Comparison of ENCODE assay signal across 8 cellular contexts in genomic region chr13:42377640-42378382, GRCh38.
DNase-seq lines count a peak whose midpoint lies in the region; ATAC-seq, FAIRE-seq and TF ChIP-seq lines count a peak whose summit lies in the region.

No MANE protein-coding gene starts in this region.

- 43 to 61% methylated on average over 4 of the region's 4 CpGs for WGBS in tibial nerve, 2 donors

- H3K36me3 Mint-ChIP-seq in stimulated activated effector memory CD8-positive, alpha-beta T cell treated with anti-CD3 and anti-CD28 coated beads, Interleukin-12 subunit alpha, Interleukin-12 subunit beta, amount 100 ng/mL, for 72 hours = peaks cover 7% of the 10 kb centered on the region

- peak; percentile 78 for ATAC-seq in HG03159 (IDR thresholded peaks at IDR 0.05; ENCODE audit: unreplicated experiment)
- peak; percentile 90 for ATAC-seq in stimulated activated effector memory CD8-positive, alpha-beta T cell treated with anti-CD3 and anti-CD28 coated beads, Interleukin-12 subunit alpha, Interleukin-12 subunit beta, amount 100 ng/mL, for 72 hours

- H3K27ac ChIP-seq in tibial artery = no peak overlapping the region
- no peak overlapping the region for H3K27ac ChIP-seq in tibial nerve

- no peaks in the 10 kb centered on the region for H3K9me3 ChIP-seq in tibial artery
- peaks cover 0 to 11% (median 0%) of the 10 kb centered on the region in 4 donors for H3K9me3 ChIP-seq in tibial nerve

- peak; percentile 73 for DNase-seq in CD1c-positive myeloid dendritic cell (ENCODE audit: extremely low spot score)
- peak; percentile 42 for DNase-seq in GM19239 (ENCODE audit: insufficient read length, low spot score)
- peak; percentile 72 for DNase-seq in SKM-1 treated with dmso at 0.1 percent for 144 hours (lab: John Stamatoyannopoulos, UW; ENCODE audit: unreplicated experiment)
- DNase-seq in stimulated activated effector memory CD8-positive, alpha-beta T cell treated with anti-CD3 and anti-CD28 coated beads, Interleukin-12 subunit alpha, Interleukin-12 subunit beta, amount 100 ng/mL, for 72 hours (ENCODE audit: low spot score in 2 of 2) = peak; percentile 27 to 78
- DNase-seq in tibial artery = no peak
- no peak for DNase-seq in DMS79 (lab: John Stamatoyannopoulos, UW)
- no peak for DNase-seq in tibial nerve (ENCODE audit: low spot score in 2 of 2)

- H3K4me3 ChIP-seq in tibial artery = no peak overlapping the region
- no peak overlapping the region for H3K4me3 ChIP-seq in tibial nerve

- H3K9me3 Mint-ChIP-seq in stimulated activated effector memory CD8-positive, alpha-beta T cell treated with anti-CD3 and anti-CD28 coated beads, Interleukin-12 subunit alpha, Interleukin-12 subunit beta, amount 100 ng/mL, for 72 hours = peaks cover 4% of the 10 kb centered on the region

- H3K27me3 ChIP-seq in tibial artery = no peaks in the 10 kb centered on the region
- no peaks in the 10 kb centered on the region for H3K27me3 ChIP-seq in tibial nerve

- intact Hi-C loops in tibial artery (cut with DNase I; ENCODE audit: low total_unique reads) = no loop called here

- TF ChIP-seq POLR2A in tibial nerve (IDR thresholded peaks at IDR 0.05) = no peak

- TF ChIP-seq CTCF in tibial artery (IDR thresholded peaks at IDR 0.05) = no peak
- TF ChIP-seq CTCF in tibial nerve (IDR thresholded peaks at IDR 0.05) = no peak

- H3K36me3 ChIP-seq in tibial artery (no peaks in the 10 kb centered on the region), tibial nerve (no peaks in the 10 kb centered on the region)

- H3K4me1 ChIP-seq in tibial artery (no peaks in the 10 kb centered on the region), tibial nerve (no peaks in the 10 kb centered on the region)

- peaks cover 34% of the 10 kb centered on the region for H3K4me1 Mint-ChIP-seq in stimulated activated effector memory CD8-positive, alpha-beta T cell treated with anti-CD3 and anti-CD28 coated beads, Interleukin-12 subunit alpha, Interleukin-12 subunit beta, amount 100 ng/mL, for 72 hours

- peak overlapping the region; percentile 7 for H3K4me3 Mint-ChIP-seq in stimulated activated effector memory CD8-positive, alpha-beta T cell treated with anti-CD3 and anti-CD28 coated beads, Interleukin-12 subunit alpha, Interleukin-12 subunit beta, amount 100 ng/mL, for 72 hours

- FAIRE-seq in GM19239 (lab: Jason Lieb, UNC) = peak; percentile 100

- peak overlapping the region; percentile 84 for H3K27ac Mint-ChIP-seq in stimulated activated effector memory CD8-positive, alpha-beta T cell treated with anti-CD3 and anti-CD28 coated beads, Interleukin-12 subunit alpha, Interleukin-12 subunit beta, amount 100 ng/mL, for 72 hours

- TF ChIP-seq EP300 in tibial nerve (IDR thresholded peaks at IDR 0.05) = no peak

Comparison
In these comparisons a context has a peak if more than half of its experiments do, and no peak if none do; other contexts are left out.
1. DNase-seq: peak in CD1c-positive myeloid dendritic cell (single experiment), GM19239 (single experiment), SKM-1 treated with dmso at 0.1 percent for 144 hours (single experiment) and stimulated activated effector memory CD8-positive, alpha-beta T cell treated with anti-CD3 and anti-CD28 coated beads, Interleukin-12 subunit alpha, Interleukin-12 subunit beta, amount 100 ng/mL, for 72 hours (2 of 2); none in tibial artery (0 of 2), DMS79 (single experiment) and tibial nerve (0 of 2).